In the genomic region with DNA sequence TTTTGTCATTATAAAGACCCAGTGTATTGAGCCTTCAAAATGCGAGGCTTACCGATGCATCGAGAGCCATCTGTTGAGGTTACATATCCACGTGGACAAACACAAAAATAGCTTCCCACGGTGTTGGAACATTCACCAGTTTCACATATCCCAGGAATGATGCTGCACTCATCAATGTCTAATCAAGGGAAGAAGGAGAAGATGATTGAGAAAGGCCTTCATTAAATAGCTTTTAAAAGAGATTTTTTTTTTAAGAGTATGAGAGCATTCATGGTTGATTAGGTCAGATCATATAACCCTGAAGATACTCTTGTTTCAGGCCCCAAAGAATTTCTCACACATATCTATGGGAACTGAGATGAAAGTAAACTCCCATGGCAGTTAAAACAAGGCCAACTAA, we compare ENCODE assay signal across 18 cellular contexts.
DNase-seq lines count a peak whose midpoint lies in the region; TF ChIP-seq lines count a peak whose summit lies in the region.
"Had no signal": no experiment of that assay in that cellular context is flagged by ENCODE, and none has a peak within 500 bp of the region (broad histone marks: within the 10 kb centered on the region; RNA-seq: fewer than 3 reads in every experiment).

No MANE protein-coding gene starts in this region.

- no peak overlapping the region for H2AK5ac ChIP-seq in neuronal stem cell (ENCODE audit: low read depth, low read length)

- in situ Hi-C loops in GM13977 (cut with MboI; ENCODE audit: low pct_unique_long_range_greater_than_20kb, low sequenced_read_pairs, unreplicated experiment), result no loop called here

- no peak for TF ChIP-seq POLR2A in esophagus muscularis mucosa (IDR thresholded peaks at IDR 0.05; ENCODE audit: low read depth)

- H3K4ac ChIP-seq in neuronal stem cell (ENCODE audit: low read length), result no peak overlapping the region

- TF ChIP-seq CTCF in GM13977 (IDR thresholded peaks at IDR 0.05; ENCODE audit: extremely low read depth, insufficient read depth, missing control alignments) (no peak), epithelial cell of proximal tubule (conservative IDR thresholded peaks at IDR 0.05; ENCODE audit: low read depth, low read length) (no peak), esophagus muscularis mucosa (IDR thresholded peaks at IDR 0.05) (no peak)

- H2BK120ac ChIP-seq in neuronal stem cell (ENCODE audit: low read depth, low read length), result no peak overlapping the region

- no peak overlapping the region for H4K8ac ChIP-seq in neuronal stem cell (ENCODE audit: low read depth, low read length)

- H2BK15ac ChIP-seq in neuronal stem cell (ENCODE audit: low read length), result no peak overlapping the region

- H3K18ac ChIP-seq in neuronal stem cell (ENCODE audit: low read length), result no peak overlapping the region

- peak; percentile 10 for DNase-seq in GM13977 (ENCODE audit: low spot score)
- peak; percentile 18 for DNase-seq in LHCN-M2 (ENCODE audit: low read depth)
- DNase-seq in epithelial cell of proximal tubule (ENCODE audit: low read depth), result peak; percentile 16
- DNase-seq in neuronal stem cell (ENCODE audit: low spot score), result no peak
- DNase-seq in NCI-H1417 (lab: John Stamatoyannopoulos, UW), result no peak
- no peak for DNase-seq in activated CD8-positive, alpha-beta memory T cell treated with anti-CD3 and anti-CD28 coated beads, Interleukin-2, amount 50 U/mL, for 48 hours
- no peak for DNase-seq in esophagus muscularis mucosa (ENCODE audit: extremely low spot score)
- DNase-seq: activated CD4-positive, alpha-beta T cell treated with anti-CD3 and anti-CD28 coated beads, Interleukin-2, amount 50 U/mL, for 1 hour; CD8-positive, alpha-beta memory T cell; NCI-H524 treated with DMSO at 0.1 percent for 48 hours; psoas muscle; small intestine; stimulated activated CD4-positive, alpha-beta T cell treated with anti-CD3 and anti-CD28 coated beads, Interleukin-2, amount 100 ng/mL, for 48 hours; stimulated activated naive CD4-positive, alpha-beta T cell had no signal

- H3K4me2 ChIP-seq in neuronal stem cell (ENCODE audit: insufficient read depth, low read length, poor library complexity, severe bottlenecking), result no peak overlapping the region

- no peak overlapping the region for H2BK5ac ChIP-seq in neuronal stem cell (ENCODE audit: low read length)

- WGBS in neuronal stem cell (ENCODE audit: extremely low coverage in 2 of 2, insufficient read length in 2 of 2, insufficient replicate concordance in 1 of 2), 2 donors, result no CpG with 5 or more reads among the region's 5 CpGs
- 92% methylated on average over 5 of the region's 5 CpGs for WGBS in esophagus muscularis mucosa

- H3K23ac ChIP-seq in neuronal stem cell (ENCODE audit: low read depth, low read length, poor library complexity), result no peak overlapping the region

- no peak overlapping the region for H2BK12ac ChIP-seq in neuronal stem cell (ENCODE audit: low read length)

- H4K91ac ChIP-seq in neuronal stem cell (ENCODE audit: low read depth, low read length, poor library complexity), result no peak overlapping the region

- H3K4me3 ChIP-seq in epithelial cell of proximal tubule (ENCODE audit: low read depth, low read length), result no peak overlapping the region
- no peak overlapping the region for H3K4me3 ChIP-seq in neuronal stem cell (ENCODE audit: low read length in 2 of 2)
- H3K4me3 ChIP-seq in esophagus muscularis mucosa, result no peak overlapping the region
- H3K4me3 ChIP-seq: coronary artery, psoas muscle, thoracic aorta had no signal

- intact Hi-C loops in esophagus muscularis mucosa (cut with DNase I), result no loop called here

- H3K27me3 ChIP-seq in neuronal stem cell (ENCODE audit: control insufficient read depth in 3 of 3, insufficient read depth in 3 of 3, low read depth in 1 of 3, low read length in 3 of 3), result no peaks in the 10 kb centered on the region
- H3K27me3 ChIP-seq in esophagus muscularis mucosa, result no peaks in the 10 kb centered on the region

- peaks cover 5 to 22% of the 10 kb centered on the region in 2 donors for H3K4me1 ChIP-seq in neuronal stem cell (ENCODE audit: control insufficient read depth in 2 of 2, insufficient read depth in 1 of 2, low read depth in 1 of 2, low read length in 2 of 2)
- peaks cover 6 to 18% (median 15%) of the 10 kb centered on the region in 4 donors for H3K4me1 ChIP-seq in esophagus muscularis mucosa
- H3K4me1 ChIP-seq: psoas muscle had no signal

- H2AFZ ChIP-seq in neuronal stem cell (ENCODE audit: low read length), result no peak overlapping the region

- H3K27ac ChIP-seq in neuronal stem cell (replicated peaks; ENCODE audit: low read length), result peak overlapping the region; percentile 82
- H3K27ac ChIP-seq in esophagus muscularis mucosa (replicated peaks in 1 of 4), result no peak overlapping the region
- H3K27ac ChIP-seq: coronary artery, psoas muscle, RWPE1, thoracic aorta, VCaP had no signal

- no peak overlapping the region for H3K9ac ChIP-seq in neuronal stem cell (ENCODE audit: low read depth, low read length, poor library complexity)

- no peaks in the 10 kb centered on the region for H3K9me3 ChIP-seq in neuronal stem cell (replicated peaks in 1 of 2; ENCODE audit: control insufficient read depth in 2 of 2, insufficient read depth in 1 of 2, low read depth in 1 of 2, low read length in 2 of 2)
- no peaks in the 10 kb centered on the region for H3K9me3 ChIP-seq in esophagus muscularis mucosa
- H3K9me3 ChIP-seq: psoas muscle, thoracic aorta had no signal

- H3K79me1 ChIP-seq in neuronal stem cell (ENCODE audit: low read depth, low read length), result no peaks in the 10 kb centered on the region

- TF ChIP-seq EP300 in esophagus muscularis mucosa (IDR thresholded peaks at IDR 0.05), result no peak

- H3K36me3 ChIP-seq in neuronal stem cell (replicated peaks in 1 of 2; ENCODE audit: control insufficient read depth in 2 of 2, insufficient read depth in 2 of 2, low read length in 2 of 2), result peaks cover 1 to 50% of the 10 kb centered on the region in 2 donors
- H3K36me3 ChIP-seq in esophagus muscularis mucosa, result no peaks in the 10 kb centered on the region
- H3K36me3 ChIP-seq: thoracic aorta had no signal

- H3K14ac ChIP-seq in neuronal stem cell (ENCODE audit: low read length), result no peak overlapping the region

Comparison
In these comparisons a context has a peak if more than half of its experiments do, and no peak if none do; other contexts are left out.
1. DNase-seq: peak in GM13977 (single experiment), LHCN-M2 (single experiment) and epithelial cell of proximal tubule (single experiment); none in neuronal stem cell (single experiment), NCI-H1417 (0 of 3), activated CD8-positive, alpha-beta memory T cell treated with anti-CD3 and anti-CD28 coated beads, Interleukin-2, amount 50 U/mL, for 48 hours (single experiment) and esophagus muscularis mucosa (single experiment).